ENCODE assay signal across 12 cellular contexts in genomic region chr17:63440127-63440769, GRCh38. TPM values are rescaled to one million over a fixed set of nuclear protein-coding genes. Genes with fewer than 3 reads are reported as not detected.
A peak's percentile ranks its signal among the peaks of the same experiment; 100 is the strongest.
DNase-seq lines count a peak whose midpoint lies in the region; ATAC-seq and TF ChIP-seq lines count a peak whose summit lies in the region.
"Had no signal": no experiment of that assay in that cellular context is flagged by ENCODE, and none has a peak within 500 bp of the region (broad histone marks: within the 10 kb centered on the region; RNA-seq: fewer than 3 reads in every experiment).

No MANE protein-coding gene starts in this region.

- no peaks in the 10 kb centered on the region; the same call in 1 of the 2 replicates for H3K4me1 ChIP-seq in H9 (ENCODE audit: insufficient read depth, low read length)
- peaks cover 0 to 49% (median 15%) of the 10 kb centered on the region in 3 donors for H3K4me1 ChIP-seq in gastroesophageal sphincter
- H3K4me1 ChIP-seq in gastrocnemius medialis = peaks cover 10 to 13% of the 10 kb centered on the region in 2 donors

- no peak overlapping the region for H2AK5ac ChIP-seq in H9 (ENCODE audit: insufficient read length, low read length)

- peaks cover 0 to 2% (median 0%) of the 10 kb centered on the region in 3 experiments; a peak in 2 of 7 replicates for H3K36me3 Mint-ChIP-seq in H9 (ENCODE audit: insufficient read depth in 1 of 3, low read depth in 3 of 3)
- no peaks in the 10 kb centered on the region for H3K36me3 Mint-ChIP-seq in activated CD4-positive, alpha-beta memory T cell treated with anti-CD3 and anti-CD28 coated beads, Interleukin-2, amount 10 ng/mL, durations not matched to agents 7 days and 5 days (ENCODE audit: low read depth)

- H3K79me2 ChIP-seq in H9 (ENCODE audit: insufficient read depth, low read length) = no peaks in the 10 kb centered on the region

- no peak overlapping the region for H3K56ac ChIP-seq in H9 (ENCODE audit: insufficient read length, low read depth, low read length)

- H3K23me2 ChIP-seq in H9 (ENCODE audit: insufficient read length, low read depth, low read length, poor library complexity, severe bottlenecking) = peaks cover 1% of the 10 kb centered on the region

- DNase-seq in H9 (no peak), gastrocnemius medialis (no peak), NCI-H2196 (lab: John Stamatoyannopoulos, UW; ENCODE audit: unreplicated experiment) (no peak), amniotic stem cell (lab: John Stamatoyannopoulos, UW) (no peak), hepatic stellate cell (ENCODE audit: low spot score) (no peak)
- peak; percentile 67 for DNase-seq in activated CD4-positive, alpha-beta memory T cell treated with anti-CD3 and anti-CD28 coated beads, Interleukin-2, amount 10 ng/mL, durations not matched to agents 7 days and 5 days
- DNase-seq: anterior cingulate cortex, NCI-H1092 treated with DMSO at 0.1 percent for 48 hours, SW 1271, testis had no signal

- H3K14ac ChIP-seq in H9 (ENCODE audit: insufficient read depth, low read length) = no peak overlapping the region

- peaks cover 6% of the 10 kb centered on the region for H3K27me3 Mint-ChIP-seq in H9 (ENCODE audit: low read depth)
- peaks cover 3% of the 10 kb centered on the region for H3K27me3 Mint-ChIP-seq in activated CD4-positive, alpha-beta memory T cell treated with anti-CD3 and anti-CD28 coated beads, Interleukin-2, amount 10 ng/mL, durations not matched to agents 7 days and 5 days

- no peak overlapping the region for H4K91ac ChIP-seq in H9 (ENCODE audit: insufficient read length, low read depth, low read length)

- H3K27me3 ChIP-seq in H9 (ENCODE audit: insufficient read depth, low read length) (no peaks in the 10 kb centered on the region; the same call in 1 of the 2 replicates), gastroesophageal sphincter (peaks cover 5% of the 10 kb centered on the region), gastrocnemius medialis (peaks cover 0 to 2% (median 0%) of the 10 kb centered on the region in 3 donors)
- H3K27me3 ChIP-seq: testis had no signal

- no peaks in the 10 kb centered on the region for H3K9me3 ChIP-seq in H9 (ENCODE audit: control insufficient read depth, low read depth, low read length)
- H3K9me3 ChIP-seq in gastroesophageal sphincter = no peaks in the 10 kb centered on the region
- no peaks in the 10 kb centered on the region for H3K9me3 ChIP-seq in gastrocnemius medialis
- H3K9me3 ChIP-seq: testis had no signal

- TF ChIP-seq CTCF in H9 (conservative IDR thresholded peaks at IDR 0.05) (peak; percentile 37; the same call in 1 of the 3 replicates), gastroesophageal sphincter (IDR thresholded peaks at IDR 0.05) (no peak), gastrocnemius medialis (IDR thresholded peaks at IDR 0.05 in 4 of 5, conservative IDR thresholded peaks at IDR 0.05 in 1 of 5) (no peak)

- ATAC-seq in gastroesophageal sphincter = no peak
- ATAC-seq in gastrocnemius medialis = no peak
- ATAC-seq in HG02885 (IDR thresholded peaks at IDR 0.05; ENCODE audit: poor library complexity, unreplicated experiment) = no peak

- no peak overlapping the region for H3K4ac ChIP-seq in H9 (ENCODE audit: low read depth, low read length)

- WGBS in H9 (ENCODE audit: extremely low coverage, insufficient read length, low lambda C conversion rate) = no CpG with 5 or more reads among the region's 22 CpGs
- WGBS in gastroesophageal sphincter (ENCODE audit: low coverage in 1 of 2), 2 donors = 73 to 86% methylated on average over 7 to 19 of the region's 22 CpGs

- H3K23ac ChIP-seq in H9 (ENCODE audit: insufficient read length, low read depth, low read length) = no peak overlapping the region

- H2BK5ac ChIP-seq in H9 (ENCODE audit: insufficient read length, low read length) = no peak overlapping the region

- peaks cover 4% of the 10 kb centered on the region for H4K20me1 ChIP-seq in H9 (ENCODE audit: control insufficient read depth, insufficient read depth, insufficient read length)

- H4K5ac ChIP-seq in H9 (ENCODE audit: insufficient read length, low read depth, low read length) = no peak overlapping the region

- H3K36me3 ChIP-seq in gastroesophageal sphincter (no peaks in the 10 kb centered on the region), gastrocnemius medialis (no peaks in the 10 kb centered on the region)

- TF ChIP-seq EP300 in gastroesophageal sphincter (IDR thresholded peaks at IDR 0.05) = no peak

- no peaks in the 10 kb centered on the region for H3K79me1 ChIP-seq in H9 (ENCODE audit: insufficient read depth, low read depth, low read length, poor library complexity, severe bottlenecking)

- no peak overlapping the region for H2BK120ac ChIP-seq in H9 (ENCODE audit: low read depth, low read length, poor library complexity, severe bottlenecking)

- intact Hi-C loops in gastrocnemius medialis (cut with DNase I; ENCODE audit: low total_unique reads) = loop anchor here (5.0 kb wide), 1 partner anchor 37 kb away; the partner anchor contains the start of gene ACE

- H3K9me3 Mint-ChIP-seq in H9 = no peaks in the 10 kb centered on the region; a peak in 1 of 5 replicates
- H3K9me3 Mint-ChIP-seq in activated CD4-positive, alpha-beta memory T cell treated with anti-CD3 and anti-CD28 coated beads, Interleukin-2, amount 10 ng/mL, durations not matched to agents 7 days and 5 days = no peaks in the 10 kb centered on the region

- H3K4me3 ChIP-seq in gastroesophageal sphincter (no peak overlapping the region), gastrocnemius medialis (no peak overlapping the region)
- H3K4me3 ChIP-seq: testis had no signal

- H3K18ac ChIP-seq in H9 (ENCODE audit: insufficient read length, low read depth, low read length) = no peak overlapping the region

- H3K27ac ChIP-seq in H9 (ENCODE audit: insufficient read length, low read depth, low read length) = no peak overlapping the region
- peak overlapping the region in 3 of 4 donors; percentile 27 to 57 (median 56) for H3K27ac ChIP-seq in gastroesophageal sphincter
- peak overlapping the region; percentile 36 to 60 (median 52) for H3K27ac ChIP-seq in gastrocnemius medialis
- H3K27ac ChIP-seq: testis had no signal

- no peak overlapping the region for H3T11ph ChIP-seq in H9 (ENCODE audit: low read length)

- peak overlapping the region in 2 of 3 experiments; percentile 1 to 52; a peak in 3 of 7 replicates for H3K27ac Mint-ChIP-seq in H9
- H3K27ac Mint-ChIP-seq in activated CD4-positive, alpha-beta memory T cell treated with anti-CD3 and anti-CD28 coated beads, Interleukin-2, amount 10 ng/mL, durations not matched to agents 7 days and 5 days = peak overlapping the region; percentile 94

- in situ Hi-C loops in gastrocnemius medialis (cut with MboI; ENCODE audit: low sequenced_read_pairs in 4 of 4) = loop anchor here in 2 of 4 donors (25.0 kb wide), 2 partner anchors 272 to 397 kb away; partner anchors contain the start of genes FTSJ3 (in 1 of the 2), LIMD2 (in 1 of the 2), PSMC5 (in 1 of the 2) and SMARCD2 (in 1 of the 2)

- TF ChIP-seq POLR2A in gastroesophageal sphincter (IDR thresholded peaks at IDR 0.05) (no peak), gastrocnemius medialis (IDR thresholded peaks at IDR 0.05) (no peak)

- no peak overlapping the region for H3K4me2 ChIP-seq in H9 (ENCODE audit: insufficient read depth, insufficient read length, low read length)

- CTCF ChIA-PET in activated CD4-positive, alpha-beta memory T cell treated with anti-CD3 and anti-CD28 coated beads, Interleukin-2, amount 10 ng/mL, durations not matched to agents 7 days and 5 days (lab: Charles Lee) = interaction anchor here (0.9 to 3.1 kb wide), 8 partner anchors 11 to 171 kb away, joined by 3 to 25 read pairs (median 8); partner anchors contain the start of gene ACE

- H3K4me3 Mint-ChIP-seq in H9 = no peak overlapping the region; a peak in 1 of 5 replicates
- H3K4me3 Mint-ChIP-seq in activated CD4-positive, alpha-beta memory T cell treated with anti-CD3 and anti-CD28 coated beads, Interleukin-2, amount 10 ng/mL, durations not matched to agents 7 days and 5 days = peak overlapping the region; percentile 60

- H3K4me1 Mint-ChIP-seq in H9 = peaks cover 23 to 46% of the 10 kb centered on the region in 2 experiments
- H3K4me1 Mint-ChIP-seq in activated CD4-positive, alpha-beta memory T cell treated with anti-CD3 and anti-CD28 coated beads, Interleukin-2, amount 10 ng/mL, durations not matched to agents 7 days and 5 days = peaks cover 63% of the 10 kb centered on the region

- POLR2A ChIA-PET in activated CD4-positive, alpha-beta memory T cell treated with anti-CD3 and anti-CD28 coated beads, Interleukin-2, amount 10 ng/mL, durations not matched to agents 7 days and 5 days (lab: Charles Lee) = interaction anchor here (1.0 to 1.9 kb wide), 12 partner anchors 10 to 335 kb away, joined by 3 to 16 read pairs (median 6); partner anchors contain the start of genes ACE, LIMD2 and MAP3K3

- H3K9ac ChIP-seq in H9 (ENCODE audit: extremely low read depth, insufficient read length, low read length) = no peak overlapping the region

- H2BK12ac ChIP-seq in H9 (ENCODE audit: insufficient read length, low read depth, low read length) = no peak overlapping the region

- no peak overlapping the region for H2BK20ac ChIP-seq in H9 (ENCODE audit: low read depth, low read length, poor library complexity, severe bottlenecking)

- H2AFZ ChIP-seq in H9 (ENCODE audit: low read length) = no peak overlapping the region

- H2BK15ac ChIP-seq in H9 (ENCODE audit: low read depth, low read length) = no peak overlapping the region

- no peak overlapping the region for H4K8ac ChIP-seq in H9 (replicated peaks; ENCODE audit: insufficient read length, low read depth, low read length)

RNA-seq across cellular contexts. Expression of gene CYB561, which starts 5.9 kb away (rescaled TPM):
- total RNA-seq in H9 (2021) = 20.7 and 21.8 TPM in 2 replicates
- total RNA-seq in activated CD4-positive, alpha-beta memory T cell treated with anti-CD3 and anti-CD28 coated beads, Interleukin-2, amount 10 ng/mL, durations not matched to agents 7 days and 5 days = 10 to 100 TPM; 28.9 to 30.3 TPM
- 10 to 100 TPM in 3 of 4 donors, 1 to 10 TPM in 1; 7.9 to 17.7 (median 15.0) TPM for total RNA-seq in gastroesophageal sphincter
- total RNA-seq in gastrocnemius medialis = 1 to 10 TPM; 2.2 to 6.5 (median 3.9) TPM

RNA-seq across cellular contexts. Expression of gene ACE, which starts 36.6 kb away (rescaled TPM):
- total RNA-seq in H9 (2021) (4.8 and 5.4 TPM in 2 replicates), gastroesophageal sphincter (10 to 100 TPM in 1 of 4 donors, 1 to 10 TPM in 3; 4.8 to 10.4 (median 8.2) TPM), gastrocnemius medialis (1 to 10 TPM; 1.7 to 6.3 (median 4.8) TPM)
- total RNA-seq in activated CD4-positive, alpha-beta memory T cell treated with anti-CD3 and anti-CD28 coated beads, Interleukin-2, amount 10 ng/mL, durations not matched to agents 7 days and 5 days = 10 to 100 TPM; 10.6 to 12.2 TPM
